12 cellular contexts compared by ENCODE assay signal in the genomic region with DNA sequence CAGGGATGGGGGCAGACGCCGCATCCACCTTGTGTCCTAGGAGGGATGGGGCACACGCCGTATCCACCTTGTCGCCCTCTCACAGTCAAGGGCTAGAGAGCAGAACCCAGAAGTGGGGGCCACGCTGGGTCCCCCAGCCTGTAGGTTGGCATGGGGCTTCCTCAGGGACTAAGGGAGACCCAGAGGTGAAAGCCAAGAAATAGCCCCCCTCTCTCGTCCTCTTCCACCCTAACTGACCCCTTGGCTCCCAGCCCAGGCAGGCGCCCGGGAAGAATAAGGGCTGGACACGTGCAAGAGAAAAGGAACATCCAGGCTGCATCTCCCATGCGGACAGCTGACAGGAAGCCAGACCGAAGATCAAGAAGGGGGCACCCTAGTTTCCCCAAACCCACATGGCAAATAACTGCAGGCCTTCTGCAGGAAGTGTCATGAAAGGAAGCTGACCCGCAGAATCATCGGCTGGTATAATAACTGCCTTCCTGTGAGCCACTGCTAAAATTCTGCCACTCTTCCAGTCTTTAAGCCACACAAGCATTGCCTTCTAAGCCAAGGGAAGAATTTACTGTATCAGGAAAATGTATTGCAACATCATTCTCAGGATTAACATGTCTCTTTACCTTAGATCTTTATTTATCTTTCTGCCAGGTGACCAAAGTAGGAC. TPM values are rescaled to one million over a fixed set of nuclear protein-coding genes. Genes with fewer than 3 reads are reported as not detected.
A peak's percentile ranks its signal among the peaks of the same experiment; 100 is the strongest.
DNase-seq lines count a peak whose midpoint lies in the region; ATAC-seq and TF ChIP-seq lines count a peak whose summit lies in the region.
"Had no signal": no experiment of that assay in that cellular context is flagged by ENCODE, and none has a peak within 500 bp of the region (broad histone marks: within the 10 kb centered on the region; RNA-seq: fewer than 3 reads in every experiment).

No MANE protein-coding gene starts in this region.

- ATAC-seq in left lung = peak; percentile 43
- ATAC-seq: CD8-positive, alpha-beta T cell had no signal

- intact Hi-C loops in left lung (cut with DNase I) = no loop called here

- peak; percentile 94 for DNase-seq in AML-193 (lab: John Stamatoyannopoulos, UW)
- DNase-seq in HL-60 (ENCODE audit: low read depth in 1 of 2, low spot score in 1 of 2) = peak; percentile 91 to 94
- DNase-seq in UCSD-AML1 (lab: John Stamatoyannopoulos, UW; ENCODE audit: unreplicated experiment) = peak; percentile 73
- peak in 1 of 2 donors; percentile 45 for DNase-seq in left lung
- DNase-seq in DMS153 treated with DMSO at 0.1 percent for 48 hours (lab: John Stamatoyannopoulos, UW; ENCODE audit: unreplicated experiment) = no peak
- no peak for DNase-seq in DMS53 treated with DMSO at 0.1 percent for 48 hours (lab: John Stamatoyannopoulos, UW; ENCODE audit: unreplicated experiment)
- DNase-seq in mesenteric fat pad (ENCODE audit: low spot score) = no peak
- no peak for DNase-seq in DMS79 treated with DMSO at 0.1 percent for 48 hours (lab: John Stamatoyannopoulos, UW)
- DNase-seq: activated B cell treated with CpG ODN at 0.5 μM for 24 hours, NCI-H187 treated with DMSO at 0.1 percent for 48 hours had no signal

- H3K36me3 ChIP-seq in left lung = no peaks in the 10 kb centered on the region

- no peaks in the 10 kb centered on the region for H3K9me3 ChIP-seq in left lung

- H3K27ac ChIP-seq in HL-60 (replicated peaks) = peak overlapping the region; percentile 82
- no peak overlapping the region for H3K27ac ChIP-seq in left lung

- TF ChIP-seq CTCF in HL-60 (IDR thresholded peaks at IDR 0.05; ENCODE audit: insufficient read depth, low read length) = no peak
- no peak for TF ChIP-seq CTCF in left lung (IDR thresholded peaks at IDR 0.05)

- H3K27me3 ChIP-seq in HL-60 (ENCODE audit: insufficient read depth, poor library complexity, severe bottlenecking) (no peaks in the 10 kb centered on the region), left lung (no peaks in the 10 kb centered on the region)

- peaks cover 6 to 35% of the 10 kb centered on the region in 2 donors for H3K4me1 ChIP-seq in left lung

- H3K4me3 ChIP-seq in HL-60 (replicated peaks; ENCODE audit: insufficient read depth, low read length) (no peak overlapping the region), left lung (no peak overlapping the region)
- H3K4me3 ChIP-seq: skin epidermis had no signal

RNA-seq across cellular contexts. Expression of a gene that starts 38.5 kb away (rescaled TPM):
- total RNA-seq in left lung (100 to 1,000 TPM; 190 to 327 TPM), mesenteric fat pad (291 TPM)

Comparison
In these comparisons a context has a peak if more than half of its experiments do, and no peak if none do; other contexts are left out.
1. DNase-seq: peak in AML-193 (2 of 2), HL-60 (2 of 2) and UCSD-AML1 (single experiment); none in DMS153 treated with DMSO at 0.1 percent for 48 hours (single experiment), DMS53 treated with DMSO at 0.1 percent for 48 hours (single experiment), mesenteric fat pad (single experiment) and DMS79 treated with DMSO at 0.1 percent for 48 hours (single experiment).